In the genomic region with DNA sequence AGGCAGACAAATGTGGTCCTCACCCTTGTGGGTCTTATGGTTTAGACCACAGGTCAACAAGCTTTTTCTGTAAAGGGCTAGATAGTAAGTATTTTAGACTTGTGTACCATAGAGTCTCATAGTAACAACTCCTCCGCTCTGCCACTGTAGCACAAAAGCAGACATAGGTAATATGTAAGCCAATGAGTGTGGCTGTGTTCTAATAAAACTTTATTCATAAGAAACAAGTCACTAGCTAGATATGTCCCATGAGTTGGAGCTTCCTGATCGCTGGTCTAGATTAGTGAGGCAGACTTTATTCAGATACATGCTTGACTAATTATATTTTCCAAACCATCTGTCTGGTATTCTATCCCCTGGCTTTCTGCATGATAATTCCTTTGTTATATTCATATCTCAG, we compare ENCODE assay signal across 34 cellular contexts.
"Had no signal": no experiment of that assay in that cellular context is flagged by ENCODE, and none has a peak within 500 bp of the region (broad histone marks: within the 10 kb centered on the region; RNA-seq: fewer than 3 reads in every experiment).

No MANE protein-coding gene starts in this region.

- DNase-seq: Karpas-422, Kasumi-1, MG63, MM.1S, MV-4-11, NCI-H1048, NCI-H1092, NCI-H1092 treated with DMSO at 0.1 percent for 48 hours, NCI-H1105, NCI-H1105 treated with DMSO at 0.1 percent for 48 hours, NCI-H1417, NCI-H1417 treated with DMSO at 0.1 percent for 48 hours, NCI-H1436, NCI-H146, NCI-H1694, NCI-H1694 treated with DMSO at 0.1 percent for 48 hours, NCI-H187, NCI-H187 treated with DMSO at 0.1 percent for 48 hours, NCI-H1930, NCI-H2029, NCI-H2029 treated with DMSO at 0.1 percent for 48 hours, NCI-H2081, NCI-H2081 treated with DMSO at 0.1 percent for 48 hours, NCI-H2107, NCI-H2171, NCI-H2171 treated with DMSO at 0.1 percent for 48 hours, NCI-H2227 treated with DMSO at 0.1 percent for 48 hours, NCI-H226, NCI-H345, NCI-H510A, NCI-H510A treated with DMSO at 0.1 percent for 48 hours, NCI-H524 treated with DMSO at 0.1 percent for 48 hours, NCI-H526, NCI-H526 treated with DMSO at 0.1 percent for 48 hours had no signal

- H3K27me3 ChIP-seq: MG63 had no signal

- H3K36me3 ChIP-seq: MG63 had no signal

- H3K4me3 ChIP-seq: MG63 had no signal

- H3K9me3 ChIP-seq: MG63 had no signal
